ENCODE assay signal across 8 cellular contexts in the genomic region with DNA sequence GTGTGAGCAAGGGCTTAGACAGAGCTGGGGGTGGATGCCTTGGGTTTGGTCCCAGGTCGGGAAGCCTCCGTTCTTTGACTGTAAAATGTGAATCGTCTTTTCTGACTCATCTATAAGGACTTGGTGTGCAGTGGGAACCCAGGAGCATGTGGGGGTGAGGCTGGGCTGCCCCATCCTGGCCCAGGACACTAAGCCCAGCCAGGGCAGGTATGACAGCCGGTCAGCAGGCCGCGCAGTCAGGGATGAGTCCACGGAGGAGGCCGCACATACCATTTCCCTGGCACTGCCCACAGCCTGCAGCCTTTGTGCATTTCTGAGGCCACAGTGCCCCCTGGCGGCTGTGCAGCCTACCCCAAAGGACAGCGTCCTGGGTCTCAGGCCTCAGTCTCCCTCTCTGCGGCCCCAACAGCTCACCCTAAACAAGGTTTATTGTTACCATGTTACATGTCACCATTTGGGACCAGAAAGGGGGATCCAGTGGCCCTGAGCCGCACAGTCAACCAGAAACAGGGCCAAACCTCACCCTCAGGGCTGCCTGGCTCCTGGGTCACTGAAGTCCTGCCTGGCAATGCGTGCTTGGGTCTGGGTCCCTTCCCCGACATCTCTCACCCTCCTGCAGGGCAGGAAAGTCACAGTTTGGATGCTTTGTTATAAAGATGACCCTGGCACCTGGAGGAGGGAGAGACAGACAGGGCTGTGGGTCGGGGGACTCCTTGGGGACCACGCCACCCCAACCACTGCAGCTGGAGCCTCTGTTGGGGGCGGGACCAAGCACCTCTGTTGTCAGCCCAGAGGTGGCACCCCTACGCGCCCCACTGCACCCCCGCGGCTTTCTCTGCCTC. TPM values are rescaled to one million over a fixed set of nuclear protein-coding genes. Genes with fewer than 3 reads are reported as not detected.
DNase-seq lines count a peak whose midpoint lies in the region; ATAC-seq and TF ChIP-seq lines count a peak whose summit lies in the region.

No MANE protein-coding gene starts in this region.

- WGBS in aorta, 2 donors, result 43 to 47% methylated on average over 21 of the region's 21 CpGs

- H3K9me3 ChIP-seq in cardiac muscle cell (ENCODE audit: low read depth) (no peaks in the 10 kb centered on the region), aorta (ENCODE audit: control insufficient read depth, low read length) (no peaks in the 10 kb centered on the region)

- H3K27ac ChIP-seq in cardiac muscle cell (no peak overlapping the region), aorta (ENCODE audit: low read depth in 1 of 2, low read length in 2 of 2) (no peak overlapping the region)

- TF ChIP-seq POLR2A in GM18505 (IDR thresholded peaks at IDR 0.05; ENCODE audit: borderline replicate concordance, extremely low read depth, insufficient read depth, insufficient read length), result no peak

- H3K36me3 ChIP-seq in cardiac muscle cell, result no peaks in the 10 kb centered on the region
- no peaks in the 10 kb centered on the region for H3K36me3 ChIP-seq in aorta (ENCODE audit: control insufficient read depth in 1 of 2, insufficient read depth in 2 of 2, low read length in 1 of 2)

- no peaks in the 10 kb centered on the region for H3K4me1 ChIP-seq in cardiac muscle cell (ENCODE audit: low read depth)
- no peaks in the 10 kb centered on the region for H3K4me1 ChIP-seq in aorta (ENCODE audit: control insufficient read depth in 1 of 2, insufficient read depth in 2 of 2, low read length in 2 of 2)

- peak; percentile 19 for DNase-seq in GDM1 (lab: John Stamatoyannopoulos, UW)
- DNase-seq in Jurkat, Clone E6-1 (ENCODE audit: low read depth, low spot score), result peak; percentile 32
- DNase-seq in SW480 (ENCODE audit: low spot score), result peak; percentile 87
- DNase-seq in activated naive CD8-positive, alpha-beta T cell treated with anti-CD3 and anti-CD28 coated beads, Interleukin-2, amount 50 U/mL, for 16 hours (ENCODE audit: low read depth, low spot score), result peak; percentile 52
- DNase-seq in cardiac muscle cell (ENCODE audit: low read depth in 1 of 2, low spot score in 1 of 2), result peak; percentile 79 to 81
- DNase-seq in pulmonary artery endothelial cell (ENCODE audit: low read depth, low spot score), result peak; percentile 20
- peak; percentile 87 to 94 for DNase-seq in aorta

- H3K27me3 ChIP-seq in cardiac muscle cell (no peaks in the 10 kb centered on the region), aorta (ENCODE audit: control insufficient read depth in 1 of 2, insufficient read depth in 2 of 2, low read length in 1 of 2) (no peaks in the 10 kb centered on the region)

- ATAC-seq in aorta (ENCODE audit: low FRiP score) (peak; percentile 84), GM18505 (IDR thresholded peaks at IDR 0.05; ENCODE audit: unreplicated experiment) (no peak)

- TF ChIP-seq CTCF in cardiac muscle cell (IDR thresholded peaks at IDR 0.05; ENCODE audit: low read depth, low read length), result peak; percentile 92

- intact Hi-C loops in aorta (cut with DNase I), result loop anchor here (1.0 to 10.0 kb wide), 7 partner anchors 583 to 905 kb away; no protein-coding TSS in a partner anchor

- H3K4me3 ChIP-seq in Jurkat, Clone E6-1 (ENCODE audit: low read length), result no peak overlapping the region
- H3K4me3 ChIP-seq in cardiac muscle cell (no peak overlapping the region), aorta (ENCODE audit: low read length in 2 of 2) (no peak overlapping the region)

RNA-seq across cellular contexts. Expression of a gene that starts 14.4 kb away (rescaled TPM):
- polyA plus RNA-seq in Jurkat, Clone E6-1 (2012; ENCODE audit: insufficient read depth, insufficient read length), result 5.2 TPM
- total RNA-seq in cardiac muscle cell (12.7 and 17.4 TPM in 2 replicates), pulmonary artery endothelial cell (0.86 and 0.88 TPM in 2 replicates), aorta (10 to 100 TPM in 1 of 2 donors, 1 to 10 TPM in 1; 5.5 to 15.6 TPM)
- polyA plus RNA-seq in cardiac muscle cell (10.2 and 13.1 TPM in 2 replicates), aorta (1 to 10 TPM in 1 of 2 donors, under 1 TPM in 1; 0.50 to 2.4 TPM)

Comparison
In these comparisons a context has a peak if more than half of its experiments do, and no peak if none do; other contexts are left out.
1. DNase-seq: peak in every context shown above with its lines; median percentile 90 in aorta; 87 in SW480; 80 in cardiac muscle cell; 52 in activated naive CD8-positive, alpha-beta T cell treated with anti-CD3 and anti-CD28 coated beads, Interleukin-2, amount 50 U/mL, for 16 hours; 32 in Jurkat, Clone E6-1; 20 in pulmonary artery endothelial cell; 19 in GDM1.